Comparison of ENCODE assay signal across 8 cellular contexts in genomic region chr20:52105045-52105572, GRCh38.
DNase-seq lines count a peak whose midpoint lies in the region; ATAC-seq and TF ChIP-seq lines count a peak whose summit lies in the region.

No MANE protein-coding gene starts in this region.

- H3K27me3 Mint-ChIP-seq in memory B cell, result peaks cover 10% of the 10 kb centered on the region

- DNase-seq in BE2C, result peak; percentile 63
- DNase-seq in NCI-H146 treated with DMSO at 0.1 percent for 48 hours (lab: John Stamatoyannopoulos, UW; ENCODE audit: unreplicated experiment), result peak; percentile 42
- peak; percentile 71 to 72 for DNase-seq in dermis microvascular lymphatic vessel endothelial cell (ENCODE audit: low read depth in 2 of 2)
- DNase-seq in memory B cell (ENCODE audit: low spot score in 2 of 2), result no peak
- no peak for DNase-seq in GOT3 (lab: John Stamatoyannopoulos, UW)
- DNase-seq in stimulated activated CD4-positive, alpha-beta T cell treated with anti-CD3 and anti-CD28 coated beads, Interleukin-12 subunit alpha, Interleukin-12 subunit beta, amount 100 ng/mL, for 4 hours, result no peak

- peaks cover 11% of the 10 kb centered on the region for H3K36me3 Mint-ChIP-seq in memory B cell

- H3K9me3 Mint-ChIP-seq in memory B cell, result no peaks in the 10 kb centered on the region

- no peak overlapping the region for H3K27ac ChIP-seq in urinary bladder (ENCODE audit: low read depth)

- H3K4me3 Mint-ChIP-seq in memory B cell, result peak overlapping the region; percentile 43

- under 1% methylated on average over 52 of the region's 52 CpGs for WGBS in urinary bladder

- H3K4me1 Mint-ChIP-seq in memory B cell, result peaks cover 7% of the 10 kb centered on the region

- no peaks in the 10 kb centered on the region for H3K9me3 ChIP-seq in BE2C

- H3K4me3 ChIP-seq in BE2C (ENCODE audit: low read depth, low read length), result peak overlapping the region; percentile 53
- H3K4me3 ChIP-seq in urinary bladder (ENCODE audit: low read depth, low read length), result peak overlapping the region; percentile 45

- ATAC-seq in memory B cell (ENCODE audit: low read depth), result no peak
- ATAC-seq in GM18498 (IDR thresholded peaks at IDR 0.05; ENCODE audit: unreplicated experiment), result no peak

- H3K27ac Mint-ChIP-seq in memory B cell, result no peak overlapping the region

- H3K27me3 ChIP-seq in BE2C, result peaks cover 34% of the 10 kb centered on the region

- H3K36me3 ChIP-seq in BE2C (no peaks in the 10 kb centered on the region), urinary bladder (ENCODE audit: insufficient read depth) (no peaks in the 10 kb centered on the region)

- H3K4me1 ChIP-seq in BE2C, result no peaks in the 10 kb centered on the region
- no peaks in the 10 kb centered on the region for H3K4me1 ChIP-seq in urinary bladder (ENCODE audit: insufficient read depth)

- TF ChIP-seq CTCF in BE2C (IDR thresholded peaks at IDR 0.05; ENCODE audit: low read depth, low read length), result no peak

Comparison
In these comparisons a context has a peak if more than half of its experiments do, and no peak if none do; other contexts are left out.
1. DNase-seq: peak in BE2C (single experiment), NCI-H146 treated with DMSO at 0.1 percent for 48 hours (single experiment) and dermis microvascular lymphatic vessel endothelial cell (2 of 2); none in memory B cell (0 of 2), GOT3 (single experiment) and stimulated activated CD4-positive, alpha-beta T cell treated with anti-CD3 and anti-CD28 coated beads, Interleukin-12 subunit alpha, Interleukin-12 subunit beta, amount 100 ng/mL, for 4 hours (single experiment).